In genomic region chr1:110873856-110874255, GRCh38 we compare ENCODE assay signal across 11 cellular contexts. TPM values are rescaled to one million over a fixed set of nuclear protein-coding genes. Genes with fewer than 3 reads are reported as not detected.
A peak's percentile ranks its signal among the peaks of the same experiment; 100 is the strongest.
DNase-seq lines count a peak whose midpoint lies in the region; ATAC-seq and TF ChIP-seq lines count a peak whose summit lies in the region.
"Had no signal": no experiment of that assay in that cellular context is flagged by ENCODE, and none has a peak within 500 bp of the region (broad histone marks: within the 10 kb centered on the region; RNA-seq: fewer than 3 reads in every experiment).

No MANE protein-coding gene starts in this region.

- H3K36me3 ChIP-seq in heart right ventricle (no peaks in the 10 kb centered on the region), lung (ENCODE audit: control insufficient read depth in 2 of 2, insufficient read depth in 2 of 2, low read length in 2 of 2) (no peaks in the 10 kb centered on the region), transverse colon (no peaks in the 10 kb centered on the region), neural progenitor cell (no peaks in the 10 kb centered on the region)

- WGBS in heart right ventricle, 2 donors = 72 to 84% methylated on average over 4 of the region's 4 CpGs
- 37 to 56% methylated on average over 4 of the region's 4 CpGs for WGBS in lung, 2 donors
- WGBS in transverse colon (ENCODE audit: low coverage in 1 of 2), 2 donors = 66% methylated on average over 4 of the region's 4 CpGs; no CpG with 5 or more reads in 1 of the 2 donors

- peaks cover 36% of the 10 kb centered on the region for H3K36me3 Mint-ChIP-seq in activated CD4-positive, alpha-beta memory T cell treated with anti-CD3 and anti-CD28 coated beads for 36 hours
- H3K36me3 Mint-ChIP-seq in neural progenitor cell = no peaks in the 10 kb centered on the region

- intact Hi-C loops in heart right ventricle (cut with DNase I) (no loop called here), left ventricle myocardium superior (cut with micrococcal nuclease) (no loop called here), transverse colon (cut with DNase I; ENCODE audit: low total_unique reads) (no loop called here)
- intact Hi-C loops in activated CD4-positive, alpha-beta memory T cell treated with anti-CD3 and anti-CD28 coated beads for 36 hours (cut with micrococcal nuclease) = loop anchor here (2.0 to 10.0 kb wide), 5 partner anchors 227 to 601 kb away; partner anchors contain the start of genes ATP5PB, C1orf162, CEPT1 and DRAM2

- H3K27me3 ChIP-seq in heart right ventricle (no peaks in the 10 kb centered on the region), lung (ENCODE audit: control insufficient read depth, insufficient read depth) (no peaks in the 10 kb centered on the region), transverse colon (no peaks in the 10 kb centered on the region), neural progenitor cell (no peaks in the 10 kb centered on the region)

- TF ChIP-seq CTCF in heart right ventricle (IDR thresholded peaks at IDR 0.05) = no peak
- TF ChIP-seq CTCF in lung (IDR thresholded peaks at IDR 0.05; ENCODE audit: control extremely low read depth, extremely low read depth) = no peak
- TF ChIP-seq CTCF in transverse colon (IDR thresholded peaks at IDR 0.05) = no peak
- TF ChIP-seq CTCF in neural progenitor cell (IDR thresholded peaks at IDR 0.05) = no peak

- TF ChIP-seq EP300 in transverse colon (IDR thresholded peaks at IDR 0.05; ENCODE audit: low read depth) = no peak

- H3K9me3 Mint-ChIP-seq in activated CD4-positive, alpha-beta memory T cell treated with anti-CD3 and anti-CD28 coated beads for 36 hours = no peaks in the 10 kb centered on the region
- H3K9me3 Mint-ChIP-seq in neural progenitor cell = no peaks in the 10 kb centered on the region

- peak overlapping the region; percentile 98 for H3K4me3 Mint-ChIP-seq in activated CD4-positive, alpha-beta memory T cell treated with anti-CD3 and anti-CD28 coated beads for 36 hours
- H3K4me3 Mint-ChIP-seq in neural progenitor cell = no peak overlapping the region

- H2AFZ ChIP-seq in neural progenitor cell (replicated peaks) = no peak overlapping the region

- H3K27ac Mint-ChIP-seq in activated CD4-positive, alpha-beta memory T cell treated with anti-CD3 and anti-CD28 coated beads for 36 hours = peak overlapping the region; percentile 99
- H3K27ac Mint-ChIP-seq in neural progenitor cell = no peak overlapping the region

- H3K4me1 Mint-ChIP-seq in activated CD4-positive, alpha-beta memory T cell treated with anti-CD3 and anti-CD28 coated beads for 36 hours (ENCODE audit: low read depth) = peaks cover 36% of the 10 kb centered on the region
- H3K4me1 Mint-ChIP-seq in neural progenitor cell = no peaks in the 10 kb centered on the region

- in situ Hi-C loops in transverse colon (cut with MboI; ENCODE audit: low pct_ligation_motif_present in 1 of 4, low pct_unique_long_range_greater_than_20kb in 1 of 4, low sequenced_read_pairs in 3 of 4) = no loop called here

- H3K79me2 ChIP-seq in neural progenitor cell (ENCODE audit: low read depth) = no peaks in the 10 kb centered on the region

- H3K27me3 Mint-ChIP-seq in activated CD4-positive, alpha-beta memory T cell treated with anti-CD3 and anti-CD28 coated beads for 36 hours = no peaks in the 10 kb centered on the region
- no peaks in the 10 kb centered on the region for H3K27me3 Mint-ChIP-seq in neural progenitor cell (ENCODE audit: insufficient read depth, low read depth)

- H3K4me2 ChIP-seq in neural progenitor cell = no peak overlapping the region

- no peak overlapping the region for H3K9ac ChIP-seq in neural progenitor cell

- ATAC-seq in heart right ventricle (no peak), left ventricle myocardium superior (no peak), lung (ENCODE audit: insufficient read depth, low FRiP score) (no peak), HG03280 (IDR thresholded peaks at IDR 0.05; ENCODE audit: unreplicated experiment) (no peak)

- no peak for TF ChIP-seq POLR2A in transverse colon (IDR thresholded peaks at IDR 0.05)

- POLR2A ChIA-PET in activated CD4-positive, alpha-beta memory T cell treated with anti-CD3 and anti-CD28 coated beads for 36 hours (lab: Charles Lee) = interaction anchor here (1.0 to 4.4 kb wide), 8 partner anchors 14 to 730 kb away, joined by 5 to 41 read pairs (median 7); partner anchors contain the start of genes KCNA3 and LRIF1

- peak overlapping the region in 7 of 10 donors; percentile 22 to 62 (median 36) for H3K4me3 ChIP-seq in heart right ventricle
- peak overlapping the region; percentile 8 for H3K4me3 ChIP-seq in lung
- H3K4me3 ChIP-seq in transverse colon = peak overlapping the region in 3 of 4 donors; percentile 22 to 50 (median 26)
- no peak overlapping the region for H3K4me3 ChIP-seq in neural progenitor cell

- peaks cover 0 to 40% (median 0%) of the 10 kb centered on the region in 9 donors for H3K4me1 ChIP-seq in heart right ventricle
- H3K4me1 ChIP-seq in lung (ENCODE audit: control insufficient read depth in 2 of 2, insufficient read depth in 2 of 2, low read length in 2 of 2) = no peaks in the 10 kb centered on the region
- H3K4me1 ChIP-seq in transverse colon = no peaks in the 10 kb centered on the region
- H3K4me1 ChIP-seq in neural progenitor cell = no peaks in the 10 kb centered on the region

- H3K9me3 ChIP-seq in heart right ventricle (peaks cover 0 to 5% (median 0%) of the 10 kb centered on the region in 11 donors), lung (ENCODE audit: control insufficient read depth in 2 of 2, insufficient read depth in 1 of 2, low read length in 1 of 2) (no peaks in the 10 kb centered on the region), transverse colon (no peaks in the 10 kb centered on the region), neural progenitor cell (ENCODE audit: low read depth) (no peaks in the 10 kb centered on the region)

- CTCF ChIA-PET in activated CD4-positive, alpha-beta memory T cell treated with anti-CD3 and anti-CD28 coated beads for 36 hours (lab: Charles Lee) = interaction anchor here (1.4 to 2.7 kb wide), 6 partner anchors 88 to 318 kb away, joined by 3 to 14 read pairs (median 6); partner anchors contain the start of gene LRIF1

- H3K27ac ChIP-seq in heart right ventricle (peak overlapping the region in 6 of 10 donors; percentile 9 to 95 (median 28)), lung (ENCODE audit: low read depth in 1 of 2, low read length in 1 of 2) (peak overlapping the region in 1 of 2 donors; percentile 33), transverse colon (peak overlapping the region; percentile 65 to 82 (median 78)), neural progenitor cell (no peak overlapping the region)
- H3K27ac ChIP-seq: epithelial cell of prostate had no signal

- no peaks in the 10 kb centered on the region for H4K20me1 ChIP-seq in neural progenitor cell (ENCODE audit: low read depth)

- DNase-seq in heart right ventricle (no peak), left ventricle myocardium superior (no peak), lung (ENCODE audit: low spot score) (no peak), transverse colon (no peak), neural progenitor cell (ENCODE audit: low spot score) (no peak), mesenteric fat pad (ENCODE audit: low spot score) (no peak)
- no peak for DNase-seq in activated CD4-positive, alpha-beta memory T cell treated with anti-CD3 and anti-CD28 coated beads for 36 hours
- DNase-seq: retina had no signal

- H3F3A ChIP-seq in neural progenitor cell (ENCODE audit: low read depth) = no peaks in the 10 kb centered on the region

RNA-seq across cellular contexts. Expression of gene CD53, which starts 0.9 kb away (rescaled TPM):
- total RNA-seq in heart right ventricle (10 to 100 TPM in 2 of 10 donors, 1 to 10 TPM in 8; 2.1 to 55.2 (median 5.6) TPM), left ventricle myocardium superior (13.2 TPM), lung (100 to 1,000 TPM in 1 of 2 donors, 10 to 100 TPM in 1; 59.9 to 118 TPM), transverse colon (10 to 100 TPM in 3 of 4 donors, not detected in 1; 18.6 to 71.6 (median 25.4) TPM), neural progenitor cell (ENCODE audit: low replicate concordance) (not detected in 2 replicates), mesenteric fat pad (93.6 TPM)
- polyA plus RNA-seq in heart right ventricle (10 to 100 TPM in 1 of 2 donors, 1 to 10 TPM in 1; 5.6 to 13.5 TPM), lung (100 to 1,000 TPM in 1 of 2 donors, 10 to 100 TPM in 1; 41.2 to 583 TPM)
- total RNA-seq in activated CD4-positive, alpha-beta memory T cell treated with anti-CD3 and anti-CD28 coated beads for 36 hours = 100 to 1,000 TPM; 240 to 246 TPM
- total RNA-seq: LHCN-M2 had no signal
